In genomic region chr16:47018223-47018891, GRCh38 we compare ENCODE assay signal across 7 cellular contexts. TPM values are rescaled to one million over a fixed set of nuclear protein-coding genes. Genes with fewer than 3 reads are reported as not detected.
DNase-seq lines count a peak whose midpoint lies in the region; ATAC-seq, FAIRE-seq and TF ChIP-seq lines count a peak whose summit lies in the region.

No MANE protein-coding gene starts in this region.

- H3K27me3 Mint-ChIP-seq in type B pancreatic cell = peaks cover 4% of the 10 kb centered on the region

- no peaks in the 10 kb centered on the region for H4K20me1 ChIP-seq in OCI-LY3 (ENCODE audit: insufficient read depth, low read length)

- H3K4me2 ChIP-seq in OCI-LY3 (ENCODE audit: low read length) = peak overlapping the region; percentile 64

- no peak overlapping the region for H3K4me3 Mint-ChIP-seq in type B pancreatic cell

- peak; percentile 8 for DNase-seq in amniotic epithelial cell (ENCODE audit: low read depth)
- DNase-seq in left lung = no peak
- DNase-seq in type B pancreatic cell (ENCODE audit: extremely low spot score, unreplicated experiment) = no peak

- H3K36me3 ChIP-seq in OCI-LY3 (replicated peaks; ENCODE audit: low read depth, low read length) (no peaks in the 10 kb centered on the region), left lung (no peaks in the 10 kb centered on the region)

- H3K4me3 ChIP-seq in OCI-LY3 (ENCODE audit: low read length) = peak overlapping the region; percentile 25; the same call in 1 of the 2 replicates
- no peak overlapping the region for H3K4me3 ChIP-seq in left lung

- peak; percentile 99 for ATAC-seq in GM19467 (IDR thresholded peaks at IDR 0.05; ENCODE audit: unreplicated experiment)
- ATAC-seq in HG03432 (IDR thresholded peaks at IDR 0.05; ENCODE audit: unreplicated experiment) = peak; percentile 99
- peak; percentile 90 for ATAC-seq in left lung

- no peak overlapping the region for H2AFZ ChIP-seq in OCI-LY3 (ENCODE audit: low read depth, low read length)

- no peaks in the 10 kb centered on the region for H3K9me3 Mint-ChIP-seq in type B pancreatic cell

- peak; percentile 91 for FAIRE-seq in G401.6 (lab: Jason Lieb, UNC)

- no peak overlapping the region for H3K27ac Mint-ChIP-seq in type B pancreatic cell

- intact Hi-C loops in left lung (cut with DNase I) = no loop called here

- H3K4me1 ChIP-seq in OCI-LY3 (ENCODE audit: low read length) (peaks cover 20% of the 10 kb centered on the region), left lung (peaks cover 0 to 26% of the 10 kb centered on the region in 2 donors)

- no peaks in the 10 kb centered on the region for H3K4me1 Mint-ChIP-seq in type B pancreatic cell (ENCODE audit: unreplicated experiment)

- H3K36me3 Mint-ChIP-seq in type B pancreatic cell = no peaks in the 10 kb centered on the region

- H3K27ac ChIP-seq in OCI-LY3 (ENCODE audit: low read length) (no peak overlapping the region), left lung (no peak overlapping the region)

- H3K79me2 ChIP-seq in OCI-LY3 (ENCODE audit: low read length) = no peaks in the 10 kb centered on the region

- no peaks in the 10 kb centered on the region for H3K9me3 ChIP-seq in OCI-LY3 (ENCODE audit: insufficient read depth, low read length)
- no peaks in the 10 kb centered on the region for H3K9me3 ChIP-seq in left lung

- TF ChIP-seq CTCF in OCI-LY3 (IDR thresholded peaks at IDR 0.05; ENCODE audit: low read depth, low read length) (peak; percentile 78), left lung (IDR thresholded peaks at IDR 0.05) (peak in 1 of 2 donors; percentile 41), type B pancreatic cell (conservative IDR thresholded peaks at IDR 0.05) (peak; percentile 67)

- no peak overlapping the region; the same call in 1 of the 2 replicates for H3K9ac ChIP-seq in OCI-LY3 (ENCODE audit: low read length)

- no peaks in the 10 kb centered on the region for H3K27me3 ChIP-seq in OCI-LY3 (ENCODE audit: low read depth, low read length)
- no peaks in the 10 kb centered on the region for H3K27me3 ChIP-seq in left lung

RNA-seq across cellular contexts. Expression of gene DNAJA2, which starts 44.9 kb away (rescaled TPM):
- 10 to 100 TPM; 41.8 to 45.4 TPM for total RNA-seq in left lung
- 63.4 and 73.5 TPM in 2 replicates for total RNA-seq in type B pancreatic cell (ENCODE audit: low replicate concordance)
